12 cellular contexts compared by ENCODE assay signal in the genomic region with DNA sequence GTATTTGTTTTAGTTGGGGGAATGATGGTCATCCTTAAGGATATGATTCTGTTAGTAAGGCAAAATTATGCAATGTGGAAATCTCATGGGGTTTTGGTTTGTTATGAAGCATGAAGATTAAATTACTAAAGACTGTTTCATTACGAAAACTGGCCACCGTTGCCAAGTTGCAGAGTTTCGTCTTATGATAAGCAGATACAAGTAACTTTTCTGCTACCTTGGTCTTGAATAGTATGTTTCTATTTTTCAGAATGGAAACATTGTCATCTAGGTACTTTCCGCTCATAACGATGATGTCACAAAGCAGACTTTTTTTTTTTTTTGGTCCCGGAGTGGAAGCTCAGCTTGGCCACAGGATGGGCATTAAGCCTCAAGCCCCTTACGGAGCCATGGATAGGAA. TPM values are rescaled to one million over a fixed set of nuclear protein-coding genes. Genes with fewer than 3 reads are reported as not detected.
A peak's percentile ranks its signal among the peaks of the same experiment; 100 is the strongest.
DNase-seq lines count a peak whose midpoint lies in the region; ATAC-seq and TF ChIP-seq lines count a peak whose summit lies in the region.
"Had no signal": no experiment of that assay in that cellular context is flagged by ENCODE, and none has a peak within 500 bp of the region (broad histone marks: within the 10 kb centered on the region; RNA-seq: fewer than 3 reads in every experiment).

No MANE protein-coding gene starts in this region.

- H3K9me3 ChIP-seq in left ventricle myocardium inferior (replicated peaks) (no peaks in the 10 kb centered on the region), thyroid gland (no peaks in the 10 kb centered on the region)
- H3K9me3 ChIP-seq: uterus had no signal

- H3K27ac ChIP-seq in KMS-11 (peak overlapping the region; percentile 89), left ventricle myocardium inferior (replicated peaks) (peak overlapping the region; percentile 48), thyroid gland (no peak overlapping the region)
- H3K27ac ChIP-seq: epithelial cell of prostate, parathyroid adenoma, uterus had no signal

- intact Hi-C loops in left ventricle myocardium inferior (cut with micrococcal nuclease) (no loop called here), thyroid gland (cut with DNase I) (no loop called here)

- no peak for TF ChIP-seq CTCF in KMS-11 (conservative IDR thresholded peaks at IDR 0.05; ENCODE audit: low read depth, low read length)
- no peak for TF ChIP-seq CTCF in left ventricle myocardium inferior (IDR thresholded peaks at IDR 0.05; ENCODE audit: borderline replicate concordance)
- no peak for TF ChIP-seq CTCF in thyroid gland (IDR thresholded peaks at IDR 0.05)

- H3K4me1 ChIP-seq in KMS-11 (ENCODE audit: low read depth, poor library complexity, severe bottlenecking) (peaks cover 86% of the 10 kb centered on the region), left ventricle myocardium inferior (peaks cover 13% of the 10 kb centered on the region), thyroid gland (peaks cover 5 to 24% of the 10 kb centered on the region in 2 donors)
- H3K4me1 ChIP-seq: uterus had no signal

- WGBS in thyroid gland, 2 donors = 83 to 91% methylated on average over 7 of the region's 7 CpGs

- DNase-seq in GM04504 (ENCODE audit: low read depth) = peak; percentile 48
- no peak for DNase-seq in left ventricle myocardium inferior
- DNase-seq in activated gamma-delta T cell treated with Interleukin-2 at 50 U/mL for 16 hours = no peak
- no peak for DNase-seq in 8988T
- no peak for DNase-seq in thyroid gland
- no peak for DNase-seq in NCI-H1417 treated with DMSO at 0.1 percent for 48 hours (lab: John Stamatoyannopoulos, UW)
- DNase-seq: Kasumi-1 had no signal

- no peak overlapping the region for H3K4me3 ChIP-seq in KMS-11 (IDR thresholded peaks at IDR 0.05; ENCODE audit: insufficient read depth, low read depth, low read length)
- H3K4me3 ChIP-seq in left ventricle myocardium inferior = no peak overlapping the region
- no peak overlapping the region for H3K4me3 ChIP-seq in thyroid gland (replicated peaks in 1 of 3)
- H3K4me3 ChIP-seq: uterus had no signal

- H3K4me2 ChIP-seq in KMS-11 = peak overlapping the region; percentile 97

- H2AFZ ChIP-seq in KMS-11 (ENCODE audit: low read depth) = no peak overlapping the region
- H2AFZ ChIP-seq: parathyroid adenoma had no signal

- H3K27me3 ChIP-seq in KMS-11 (ENCODE audit: insufficient read depth, low read depth) (no peaks in the 10 kb centered on the region), left ventricle myocardium inferior (ENCODE audit: low read depth) (peaks cover 11% of the 10 kb centered on the region), thyroid gland (no peaks in the 10 kb centered on the region)

- H3K9ac ChIP-seq in KMS-11 = peak overlapping the region; percentile 51
- H3K9ac ChIP-seq: parathyroid adenoma had no signal

- peak; percentile 28 for ATAC-seq in GM19463 (IDR thresholded peaks at IDR 0.05; ENCODE audit: unreplicated experiment)

- H3K36me3 ChIP-seq in KMS-11 (ENCODE audit: insufficient read depth) (no peaks in the 10 kb centered on the region), left ventricle myocardium inferior (peaks cover 13% of the 10 kb centered on the region), thyroid gland (no peaks in the 10 kb centered on the region)
- H3K36me3 ChIP-seq: uterus had no signal

- no peaks in the 10 kb centered on the region for H4K20me1 ChIP-seq in KMS-11 (ENCODE audit: insufficient read depth)

- no peak for TF ChIP-seq POLR2A in thyroid gland (IDR thresholded peaks at IDR 0.05)

- peaks cover 4% of the 10 kb centered on the region; the same call in 1 of the 2 replicates for H3K79me2 ChIP-seq in KMS-11 (ENCODE audit: insufficient read depth, low read depth)
- H3K79me2 ChIP-seq: parathyroid adenoma had no signal

RNA-seq across cellular contexts. Expression of a gene that starts 4.2 kb away (rescaled TPM):
- total RNA-seq in left ventricle myocardium inferior (0.08 TPM), thyroid gland (under 1 TPM in 3 of 4 donors, not detected in 1; 0.34 to 0.81 (median 0.67) TPM)
- total RNA-seq: uterus had no signal

RNA-seq across cellular contexts. Expression of a gene that starts 14.1 kb away (rescaled TPM):
- total RNA-seq in left ventricle myocardium inferior (11.9 TPM), thyroid gland (10 to 100 TPM in 2 of 4 donors, 1 to 10 TPM in 2; 8.2 to 12.2 (median 10.5) TPM)

RNA-seq across cellular contexts. Expression of a gene that starts 25.6 kb away (rescaled TPM):
- 27.2 TPM for total RNA-seq in left ventricle myocardium inferior
- 10 to 100 TPM; 41.9 to 57.7 (median 46.7) TPM for total RNA-seq in thyroid gland

Comparison
In these comparisons a context has a peak if more than half of its experiments do, and no peak if none do; other contexts are left out.
1. H3K27ac ChIP-seq: peak in KMS-11 (single experiment) and left ventricle myocardium inferior (single experiment); none in thyroid gland (0 of 3).